28 cellular contexts compared by ENCODE assay signal in genomic region chr3:60779637-60780036, GRCh38.
"Had no signal": no experiment of that assay in that cellular context is flagged by ENCODE, and none has a peak within 500 bp of the region (broad histone marks: within the 10 kb centered on the region; RNA-seq: fewer than 3 reads in every experiment).

No MANE protein-coding gene starts in this region.

- H3K27ac ChIP-seq: colonic mucosa, coronary artery, dorsolateral prefrontal cortex, epithelial cell of prostate, esophagus muscularis mucosa, esophagus squamous epithelium, foreskin keratinocyte, gastrocnemius medialis, gastroesophageal sphincter, heart left ventricle, heart right ventricle had no signal

- H3K27me3 ChIP-seq: colonic mucosa, dorsolateral prefrontal cortex, esophagus muscularis mucosa, esophagus squamous epithelium, foreskin keratinocyte, gastrocnemius medialis, gastroesophageal sphincter, heart left ventricle, heart right ventricle had no signal

- ATAC-seq: effector memory CD8-positive, alpha-beta T cell; esophagus mucosa; foreskin keratinocyte; gastrocnemius medialis; gastroesophageal sphincter; heart left ventricle; heart right ventricle had no signal

- H3K4me3 ChIP-seq: colonic mucosa, coronary artery, dorsolateral prefrontal cortex, esophagus muscularis mucosa, esophagus squamous epithelium, gastrocnemius medialis, gastroesophageal sphincter, heart left ventricle, heart right ventricle had no signal

- DNase-seq: colonic mucosa; cortex of kidney; dermis blood vessel endothelial cell; dorsolateral prefrontal cortex; effector CD4-positive, alpha-beta T cell; effector CD8-positive, alpha-beta T cell; effector memory CD4-positive, alpha-beta T cell; effector memory CD8-positive, alpha-beta T cell; endodermal cell; erythroblast; esophagus squamous epithelium; foreskin fibroblast; foreskin keratinocyte; foreskin melanocyte; gastrocnemius medialis; glutamatergic neuron; head of caudate nucleus; heart left ventricle; heart right ventricle had no signal

- H3K4me1 ChIP-seq: colonic mucosa, esophagus muscularis mucosa, foreskin keratinocyte, gastrocnemius medialis, gastroesophageal sphincter, heart left ventricle, heart right ventricle had no signal

- FAIRE-seq: colon, endometrium, endothelial cell of umbilical vein, frontal cortex had no signal

- H3K36me3 ChIP-seq: colonic mucosa, esophagus muscularis mucosa, esophagus squamous epithelium, gastrocnemius medialis, gastroesophageal sphincter, heart left ventricle, heart right ventricle had no signal

- H3K9me3 ChIP-seq: colonic mucosa, gastrocnemius medialis had no signal
